In genomic region chr3:8891774-8892173, GRCh38 we compare ENCODE assay signal across 1 cellular context.
TF ChIP-seq lines count a peak whose summit lies in the region.

No MANE protein-coding gene starts in this region.

TF ChIP-seq in SK-N-SH, 30 proteins besides CTCF, POLR2A, EP300 and RAD21 (continued from another document):
- no peak for TF ChIP-seq REST (IDR thresholded peaks at IDR 0.05; ENCODE audit: low read depth, low read length)
- no peak for TF ChIP-seq ELF1 (IDR thresholded peaks at IDR 0.05)
TF ChIP-seq in SK-N-SH: peak in this region for 4.
